20 cellular contexts compared by ENCODE assay signal in genomic region chr2:121151311-121152109, GRCh38.
A peak's percentile ranks its signal among the peaks of the same experiment; 100 is the strongest.
DNase-seq lines count a peak whose midpoint lies in the region; ATAC-seq, FAIRE-seq and TF ChIP-seq lines count a peak whose summit lies in the region.
"Had no signal": no experiment of that assay in that cellular context is flagged by ENCODE, and none has a peak within 500 bp of the region (broad histone marks: within the 10 kb centered on the region; RNA-seq: fewer than 3 reads in every experiment).

No MANE protein-coding gene starts in this region.

- H3K4me1 Mint-ChIP-seq in activated CD8-positive, alpha-beta memory T cell treated with anti-CD3 and anti-CD28 coated beads, Interleukin-2, amount 10 ng/mL, durations not matched to agents 7 days and 5 days: no peaks in the 10 kb centered on the region
- H3K4me1 Mint-ChIP-seq: activated CD4-positive, alpha-beta memory T cell treated with anti-CD3 and anti-CD28 coated beads, Interleukin-2, amount 10 ng/mL, durations not matched to agents 7 days and 5 days; brain; CD4-positive, CD25-positive, alpha-beta regulatory T cell; immature natural killer cell had no signal

- no peak for FAIRE-seq in RCC 7860 (lab: Jason Lieb, UNC)

- H3K27me3 Mint-ChIP-seq in activated CD8-positive, alpha-beta memory T cell treated with anti-CD3 and anti-CD28 coated beads, Interleukin-2, amount 10 ng/mL, durations not matched to agents 7 days and 5 days: no peaks in the 10 kb centered on the region
- H3K27me3 Mint-ChIP-seq: activated CD4-positive, alpha-beta memory T cell treated with anti-CD3 and anti-CD28 coated beads, Interleukin-2, amount 10 ng/mL, durations not matched to agents 7 days and 5 days; activated naive CD8-positive, alpha-beta T cell; CD4-positive, CD25-positive, alpha-beta regulatory T cell had no signal

- H3K36me3 Mint-ChIP-seq in activated CD8-positive, alpha-beta memory T cell treated with anti-CD3 and anti-CD28 coated beads, Interleukin-2, amount 10 ng/mL, durations not matched to agents 7 days and 5 days: no peaks in the 10 kb centered on the region
- H3K36me3 Mint-ChIP-seq: activated naive CD8-positive, alpha-beta T cell; brain; CD4-positive, CD25-positive, alpha-beta regulatory T cell; immature natural killer cell had no signal

- WGBS in suprapubic skin: 59% methylated on average over 14 of the region's 14 CpGs

- CTCF ChIA-PET in activated CD8-positive, alpha-beta memory T cell treated with anti-CD3 and anti-CD28 coated beads, Interleukin-2, amount 10 ng/mL, durations not matched to agents 7 days and 5 days (lab: Charles Lee): no interaction called here

- no peak overlapping the region for H3K4me3 ChIP-seq in breast epithelium
- H3K4me3 ChIP-seq in suprapubic skin: no peak overlapping the region

- H3K9me3 Mint-ChIP-seq in activated CD8-positive, alpha-beta memory T cell treated with anti-CD3 and anti-CD28 coated beads, Interleukin-2, amount 10 ng/mL, durations not matched to agents 7 days and 5 days (ENCODE audit: low read depth): no peaks in the 10 kb centered on the region
- H3K9me3 Mint-ChIP-seq: activated CD4-positive, alpha-beta memory T cell treated with anti-CD3 and anti-CD28 coated beads, Interleukin-2, amount 10 ng/mL, durations not matched to agents 7 days and 5 days had no signal

- no peak for TF ChIP-seq EP300 in suprapubic skin (IDR thresholded peaks at IDR 0.05)

- intact Hi-C loops in breast epithelium (cut with DNase I; ENCODE audit: low total_unique reads): no loop called here

- peak; percentile 31 for DNase-seq in LoVo (ENCODE audit: low spot score)
- peak; percentile 65 to 84 for DNase-seq in breast epithelium (ENCODE audit: low spot score in 2 of 2)
- DNase-seq in left kidney (ENCODE audit: low read depth, low spot score): peak; percentile 20
- peak in 1 of 2 donors; percentile 79 for DNase-seq in suprapubic skin (ENCODE audit: low spot score in 2 of 2)
- no peak for DNase-seq in NCI-H69 (lab: John Stamatoyannopoulos, UW)
- no peak for DNase-seq in RCC 7860 (ENCODE audit: low spot score)
- no peak for DNase-seq in KG1 (lab: John Stamatoyannopoulos, UW)
- DNase-seq in activated CD8-positive, alpha-beta memory T cell treated with anti-CD3 and anti-CD28 coated beads, Interleukin-2, amount 10 ng/mL, durations not matched to agents 7 days and 5 days: no peak
- DNase-seq: activated CD4-positive, alpha-beta memory T cell treated with anti-CD3 and anti-CD28 coated beads, Interleukin-2, amount 10 ng/mL, durations not matched to agents 7 days and 5 days; activated T-cell treated with anti-CD3 and anti-CD28 coated beads, Interleukin-2, amount 50 U/mL, for 4 hours; CD4-positive, CD25-positive, alpha-beta regulatory T cell; dermis blood vessel endothelial cell; DMS53; immature natural killer cell; mesenchymal stem cell; MM.1S; NCI-H2227 treated with DMSO at 0.1 percent for 48 hours had no signal

- TF ChIP-seq CTCF in breast epithelium (IDR thresholded peaks at IDR 0.05) (no peak), suprapubic skin (IDR thresholded peaks at IDR 0.05) (no peak)

- no peak for ATAC-seq in activated CD8-positive, alpha-beta memory T cell treated with anti-CD3 and anti-CD28 coated beads, Interleukin-2, amount 10 ng/mL, durations not matched to agents 7 days and 5 days

- H3K4me3 Mint-ChIP-seq in activated CD8-positive, alpha-beta memory T cell treated with anti-CD3 and anti-CD28 coated beads, Interleukin-2, amount 10 ng/mL, durations not matched to agents 7 days and 5 days: no peak overlapping the region
- H3K4me3 Mint-ChIP-seq: activated CD4-positive, alpha-beta memory T cell treated with anti-CD3 and anti-CD28 coated beads, Interleukin-2, amount 10 ng/mL, durations not matched to agents 7 days and 5 days; activated naive CD8-positive, alpha-beta T cell; activated T-cell treated with anti-CD3 and anti-CD28 coated beads, Interleukin-2, amount 50 U/mL, for 4 hours; brain; CD4-positive, CD25-positive, alpha-beta regulatory T cell; immature natural killer cell had no signal

- no peaks in the 10 kb centered on the region for H3K36me3 ChIP-seq in breast epithelium
- H3K36me3 ChIP-seq in suprapubic skin: no peaks in the 10 kb centered on the region

- H3K27ac ChIP-seq in breast epithelium (peak overlapping the region in 1 of 2 donors; percentile 68), suprapubic skin (peak overlapping the region; percentile 86)
- H3K27ac ChIP-seq: VCaP had no signal

- H3K9me3 ChIP-seq in breast epithelium (no peaks in the 10 kb centered on the region), suprapubic skin (no peaks in the 10 kb centered on the region)

- TF ChIP-seq POLR2A in breast epithelium (IDR thresholded peaks at IDR 0.05) (no peak), suprapubic skin (IDR thresholded peaks at IDR 0.05) (no peak)

- H3K4me1 ChIP-seq in breast epithelium: no peaks in the 10 kb centered on the region
- peaks cover 52% of the 10 kb centered on the region for H3K4me1 ChIP-seq in suprapubic skin

- H3K27me3 ChIP-seq in breast epithelium (no peaks in the 10 kb centered on the region), suprapubic skin (no peaks in the 10 kb centered on the region)

- H3K27ac Mint-ChIP-seq in activated CD8-positive, alpha-beta memory T cell treated with anti-CD3 and anti-CD28 coated beads, Interleukin-2, amount 10 ng/mL, durations not matched to agents 7 days and 5 days: no peak overlapping the region
- H3K27ac Mint-ChIP-seq: activated CD4-positive, alpha-beta memory T cell treated with anti-CD3 and anti-CD28 coated beads, Interleukin-2, amount 10 ng/mL, durations not matched to agents 7 days and 5 days; activated naive CD8-positive, alpha-beta T cell; brain; CD4-positive, CD25-positive, alpha-beta regulatory T cell; immature natural killer cell had no signal

Comparison
In these comparisons a context has a peak if more than half of its experiments do, and no peak if none do; other contexts are left out.
1. DNase-seq: peak in LoVo (single experiment), breast epithelium (2 of 2) and left kidney (single experiment); none in NCI-H69 (single experiment), RCC 7860 (single experiment), KG1 (single experiment) and activated CD8-positive, alpha-beta memory T cell treated with anti-CD3 and anti-CD28 coated beads, Interleukin-2, amount 10 ng/mL, durations not matched to agents 7 days and 5 days (single experiment).